ENCODE assay signal across 29 cellular contexts in the genomic region with DNA sequence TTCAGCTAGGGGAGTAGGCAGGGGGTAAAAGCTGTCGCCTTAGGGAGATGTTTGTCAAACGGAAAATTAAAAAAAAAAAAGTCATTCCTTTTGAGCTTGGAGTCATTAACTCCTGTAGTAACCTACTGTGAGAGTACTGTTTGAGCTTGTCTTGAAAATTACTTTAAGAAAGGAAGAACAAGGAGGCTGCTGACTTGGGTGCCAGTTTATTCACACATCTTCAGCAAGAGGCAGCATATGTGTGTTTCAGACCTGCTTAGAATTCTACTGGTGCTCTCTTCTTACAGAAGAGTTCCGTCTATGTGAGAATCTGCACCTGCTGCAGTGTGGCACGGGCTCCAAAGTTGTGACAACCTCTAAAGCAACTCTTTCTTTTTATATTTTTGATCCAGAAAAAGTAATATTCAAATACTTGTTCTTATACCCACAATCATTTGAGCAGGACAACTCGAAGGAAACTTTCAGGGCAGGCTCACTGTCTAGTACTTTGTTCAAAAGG.
"Had no signal": no experiment of that assay in that cellular context is flagged by ENCODE, and none has a peak within 500 bp of the region (broad histone marks: within the 10 kb centered on the region; RNA-seq: fewer than 3 reads in every experiment).

No MANE protein-coding gene starts in this region.

- H3K4me1 Mint-ChIP-seq: memory B cell; naive B cell; stimulated activated naive CD8-positive, alpha-beta T cell treated with anti-CD3 and anti-CD28 coated beads, Interleukin-15, amount 100 ng/mL, for 72 hours had no signal

- H3K27ac Mint-ChIP-seq: memory B cell; mesothelial cell of epicardium; natural killer cell treated with Interleukin-12 subunit alpha and Interleukin-12 subunit beta and Interleukin-15 and Interleukin-18, amount 100 ng/mL, for 72 hours; stimulated activated naive CD8-positive, alpha-beta T cell treated with anti-CD3 and anti-CD28 coated beads, Interleukin-15, amount 100 ng/mL, for 72 hours had no signal

- H3K9me3 Mint-ChIP-seq: naive B cell; natural killer cell treated with Interleukin-12 subunit alpha and Interleukin-12 subunit beta and Interleukin-15 and Interleukin-18, amount 100 ng/mL, for 72 hours; stimulated activated naive CD8-positive, alpha-beta T cell treated with anti-CD3 and anti-CD28 coated beads, Interleukin-15, amount 100 ng/mL, for 72 hours had no signal

- H3K4me3 ChIP-seq: dorsolateral prefrontal cortex, gastroesophageal sphincter, heart left ventricle, hepatocyte, lung, mucosa of descending colon, ovary, right lobe of liver, suprapubic skin, thyroid gland, vagina had no signal

- H3K27me3 ChIP-seq: foreskin keratinocyte, gastroesophageal sphincter, heart left ventricle, hepatocyte, ovary, right lobe of liver, suprapubic skin, thyroid gland, vagina had no signal

- H3K27me3 Mint-ChIP-seq: stimulated activated naive CD8-positive, alpha-beta T cell treated with anti-CD3 and anti-CD28 coated beads, Interleukin-15, amount 100 ng/mL, for 72 hours had no signal

- DNase-seq: dorsolateral prefrontal cortex; effector CD4-positive, alpha-beta T cell; foreskin keratinocyte; heart left ventricle; kidney; mucosa of descending colon; naive B cell; occipital lobe; ovary; right lobe of liver; small intestine; stimulated activated CD4-positive, alpha-beta T cell treated with anti-CD3 and anti-CD28 coated beads, Interleukin-12 subunit alpha, Interleukin-12 subunit beta, amount 100 ng/mL, for 4 hours; stimulated activated CD4-positive, alpha-beta T cell treated with anti-CD3 and anti-CD28 coated beads, Interleukin-1b, Interleukin-23, amount 100 ng/mL, for 48 hours; stimulated activated CD4-positive, alpha-beta T cell treated with anti-CD3 and anti-CD28 coated beads, Interleukin-4, amount 100 ng/mL, for 1 hour; stimulated activated CD8-positive, alpha-beta memory T cell treated with anti-CD3 and anti-CD28 coated beads, Interleukin-4, amount 100 ng/mL, for 48 hours; stimulated activated naive CD4-positive, alpha-beta T cell; stimulated activated naive CD8-positive, alpha-beta T cell treated with anti-CD3 and anti-CD28 coated beads, Interleukin-15, amount 100 ng/mL, for 72 hours; thyroid gland; trophoblast cell had no signal

- H3K36me3 ChIP-seq: gastroesophageal sphincter, heart left ventricle, ovary, right lobe of liver, suprapubic skin, thyroid gland, vagina had no signal

- H3K36me3 Mint-ChIP-seq: memory B cell; mesothelial cell of epicardium; naive B cell; natural killer cell treated with Interleukin-12 subunit alpha and Interleukin-12 subunit beta and Interleukin-15 and Interleukin-18, amount 100 ng/mL, for 72 hours had no signal

- ATAC-seq: esophagus mucosa; foreskin keratinocyte; gastroesophageal sphincter; heart left ventricle; left lobe of liver; mucosa of descending colon; natural killer cell treated with Interleukin-12 subunit alpha and Interleukin-12 subunit beta and Interleukin-15 and Interleukin-18, amount 100 ng/mL, for 72 hours; right lobe of liver; stimulated activated naive CD8-positive, alpha-beta T cell treated with anti-CD3 and anti-CD28 coated beads, Interleukin-15, amount 100 ng/mL, for 72 hours had no signal

- H3K27ac ChIP-seq: dorsolateral prefrontal cortex, foreskin keratinocyte, gastroesophageal sphincter, heart left ventricle, hepatocyte, right lobe of liver, suprapubic skin, thyroid gland, vagina had no signal

- H3K9me3 ChIP-seq: gastroesophageal sphincter, heart left ventricle, mucosa of descending colon, ovary, right lobe of liver, suprapubic skin, thyroid gland, vagina had no signal

- H3K4me3 Mint-ChIP-seq: memory B cell; mesothelial cell of epicardium; naive B cell; natural killer cell treated with Interleukin-12 subunit alpha and Interleukin-12 subunit beta and Interleukin-15 and Interleukin-18, amount 100 ng/mL, for 72 hours; stimulated activated naive CD8-positive, alpha-beta T cell treated with anti-CD3 and anti-CD28 coated beads, Interleukin-15, amount 100 ng/mL, for 72 hours had no signal

- H3K79me2 ChIP-seq: hepatocyte had no signal

- H3K4me2 ChIP-seq: hepatocyte had no signal

- H2AFZ ChIP-seq: hepatocyte had no signal

- H3K4me1 ChIP-seq: foreskin keratinocyte, right lobe of liver had no signal
